Comparison of ENCODE assay signal across 21 cellular contexts in the genomic region with DNA sequence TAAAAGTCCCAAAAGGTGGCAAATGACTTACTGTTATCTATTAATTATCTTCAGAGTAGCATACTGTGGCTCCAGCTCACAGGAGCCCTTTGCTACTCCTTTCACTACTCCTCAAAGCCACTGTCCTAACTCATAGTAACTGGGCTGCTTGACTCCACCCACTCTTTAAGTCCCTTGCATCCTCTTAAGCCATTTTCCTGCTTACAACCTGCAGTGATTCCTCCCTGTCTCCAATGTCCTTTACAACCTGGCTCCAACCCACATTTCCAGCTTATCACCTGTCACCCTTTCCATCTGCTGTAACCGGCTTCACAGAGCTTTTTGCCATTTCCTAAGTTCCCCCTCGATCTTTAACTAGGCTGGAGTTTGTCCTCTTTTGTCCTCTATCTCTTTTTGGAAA.
A peak's percentile ranks its signal among the peaks of the same experiment; 100 is the strongest.
DNase-seq lines count a peak whose midpoint lies in the region; ATAC-seq, FAIRE-seq and TF ChIP-seq lines count a peak whose summit lies in the region.
"Had no signal": no experiment of that assay in that cellular context is flagged by ENCODE, and none has a peak within 500 bp of the region (broad histone marks: within the 10 kb centered on the region; RNA-seq: fewer than 3 reads in every experiment).

No MANE protein-coding gene starts in this region.

- no peak overlapping the region for H3K4me2 ChIP-seq in neural progenitor cell
- H3K4me2 ChIP-seq: SK-N-SH had no signal

- H3K27me3 ChIP-seq in left ventricle myocardium inferior (ENCODE audit: low read depth) (no peaks in the 10 kb centered on the region), neural progenitor cell (no peaks in the 10 kb centered on the region)

- intact Hi-C loops in Right ventricle myocardium superior (cut with DNase I) (no loop called here), left ventricle myocardium inferior (cut with micrococcal nuclease) (no loop called here)

- peaks cover 25% of the 10 kb centered on the region for H3K4me1 ChIP-seq in left ventricle myocardium inferior
- H3K4me1 ChIP-seq in neural progenitor cell, result peaks cover 9% of the 10 kb centered on the region

- H3K4me3 Mint-ChIP-seq in neural progenitor cell, result no peak overlapping the region
- H3K4me3 Mint-ChIP-seq: B cell, CD14-positive monocyte, HFFc6 had no signal

- no peak overlapping the region for H3K9ac ChIP-seq in neural progenitor cell
- H3K9ac ChIP-seq: SK-N-SH had no signal

- H3K27ac Mint-ChIP-seq in neural progenitor cell, result no peak overlapping the region
- H3K27ac Mint-ChIP-seq: B cell, CD14-positive monocyte, HFFc6 had no signal

- H3K27ac ChIP-seq in left ventricle myocardium inferior (replicated peaks) (no peak overlapping the region), neural progenitor cell (no peak overlapping the region)

- no peaks in the 10 kb centered on the region for H3K27me3 Mint-ChIP-seq in neural progenitor cell (ENCODE audit: insufficient read depth, low read depth)

- no peaks in the 10 kb centered on the region for H3K79me2 ChIP-seq in neural progenitor cell (ENCODE audit: low read depth)

- H3K4me3 ChIP-seq in left ventricle myocardium inferior (no peak overlapping the region), neural progenitor cell (no peak overlapping the region)

- H2AFZ ChIP-seq in neural progenitor cell (replicated peaks), result no peak overlapping the region

- H3K36me3 Mint-ChIP-seq in neural progenitor cell, result no peaks in the 10 kb centered on the region
- H3K36me3 Mint-ChIP-seq: CD14-positive monocyte had no signal

- ATAC-seq in Right ventricle myocardium superior (ENCODE audit: poor library complexity), result peak; percentile 55
- ATAC-seq: PC-3 had no signal

- no peaks in the 10 kb centered on the region for H3K9me3 Mint-ChIP-seq in neural progenitor cell

- no peak for TF ChIP-seq CTCF in left ventricle myocardium inferior (IDR thresholded peaks at IDR 0.05; ENCODE audit: borderline replicate concordance)
- no peak for TF ChIP-seq CTCF in neural progenitor cell (IDR thresholded peaks at IDR 0.05)

- H3F3A ChIP-seq in neural progenitor cell (ENCODE audit: low read depth), result no peaks in the 10 kb centered on the region

- H3K36me3 ChIP-seq in left ventricle myocardium inferior (no peaks in the 10 kb centered on the region), neural progenitor cell (no peaks in the 10 kb centered on the region)

- peaks cover 4% of the 10 kb centered on the region for H3K4me1 Mint-ChIP-seq in neural progenitor cell
- H3K4me1 Mint-ChIP-seq: B cell, CD14-positive monocyte had no signal

- no peaks in the 10 kb centered on the region for H4K20me1 ChIP-seq in neural progenitor cell (ENCODE audit: low read depth)

- no peak for DNase-seq in Right ventricle myocardium superior
- DNase-seq in left ventricle myocardium inferior, result no peak
- DNase-seq in NCI-H69 (lab: John Stamatoyannopoulos, UW), result peak; percentile 29
- peak; percentile 86 for DNase-seq in cerebellar cortex (ENCODE audit: low spot score)
- DNase-seq in neural progenitor cell (ENCODE audit: low spot score), result peak; percentile 30
- no peak for DNase-seq in AG08395 (ENCODE audit: low spot score)
- DNase-seq in activated CD4-positive, alpha-beta T cell treated with anti-CD3 and anti-CD28 coated beads for 48 hours, result no peak
- DNase-seq in urothelium cell line (ENCODE audit: low spot score), result no peak
- DNase-seq: GDM1, HFFc6, KBM-7, MM.1S, NCI-H1092 treated with DMSO at 0.1 percent for 48 hours, NCI-H2029 treated with DMSO at 0.1 percent for 48 hours, PC-3, SIG-M5, SK-N-SH had no signal

- no peak for FAIRE-seq in urothelium cell line (lab: Jason Lieb, UNC)
- FAIRE-seq: A204.1, GM19239 had no signal

- H3K9me3 ChIP-seq in left ventricle myocardium inferior (replicated peaks) (no peaks in the 10 kb centered on the region), neural progenitor cell (ENCODE audit: low read depth) (no peaks in the 10 kb centered on the region)
- H3K9me3 ChIP-seq: SK-N-SH had no signal

Comparison
In these comparisons a context has a peak if more than half of its experiments do, and no peak if none do; other contexts are left out.
1. DNase-seq: peak in NCI-H69 (single experiment), cerebellar cortex (single experiment) and neural progenitor cell (single experiment); none in Right ventricle myocardium superior (single experiment), left ventricle myocardium inferior (single experiment), AG08395 (single experiment), activated CD4-positive, alpha-beta T cell treated with anti-CD3 and anti-CD28 coated beads for 48 hours (single experiment) and urothelium cell line (single experiment).